In genomic region chrX:3094261-3094660, GRCh38 we compare ENCODE assay signal across 20 cellular contexts. TPM values are rescaled to one million over a fixed set of nuclear protein-coding genes. Genes with fewer than 3 reads are reported as not detected.
DNase-seq lines count a peak whose midpoint lies in the region; ATAC-seq and TF ChIP-seq lines count a peak whose summit lies in the region.
"Had no signal": no experiment of that assay in that cellular context is flagged by ENCODE, and none has a peak within 500 bp of the region (broad histone marks: within the 10 kb centered on the region; RNA-seq: fewer than 3 reads in every experiment).

No MANE protein-coding gene starts in this region.

- no peaks in the 10 kb centered on the region for H3K27me3 Mint-ChIP-seq in stimulated activated memory B cell treated with anti-CD40 and anti-IgM and Interleukin-4, amounts not matched to agents 10 μg/mL and 1 μg/mL and 100 μg/mL, for 72 hours

- no peak overlapping the region for H3K4me3 Mint-ChIP-seq in stimulated activated memory B cell treated with anti-CD40 and anti-IgM and Interleukin-4, amounts not matched to agents 10 μg/mL and 1 μg/mL and 100 μg/mL, for 72 hours
- H3K4me3 Mint-ChIP-seq: activated naive CD4-positive, alpha-beta T cell treated with anti-CD3 and anti-CD28 coated beads for 36 hours had no signal

- peak; percentile 95 for ATAC-seq in omental fat pad (ENCODE audit: low FRiP score)
- no peak for ATAC-seq in stimulated activated memory B cell treated with anti-CD40 and anti-IgM and Interleukin-4, amounts not matched to agents 10 μg/mL and 1 μg/mL and 100 μg/mL, for 72 hours

- no peak for TF ChIP-seq CTCF in omental fat pad (IDR thresholded peaks at IDR 0.05)

- DNase-seq in EH (ENCODE audit: low read depth) (peak; percentile 1), SW480 (ENCODE audit: low spot score) (peak; percentile 4), fibroblast of peridontal ligament (ENCODE audit: extremely low read depth) (peak; percentile 3), omental fat pad (ENCODE audit: low spot score) (no peak), NCI-H2227 (lab: John Stamatoyannopoulos, UW; ENCODE audit: unreplicated experiment) (no peak), NCI-H2196 treated with DMSO at 0.1 percent for 48 hours (lab: John Stamatoyannopoulos, UW; ENCODE audit: unreplicated experiment) (no peak), putamen (ENCODE audit: low spot score) (no peak)
- DNase-seq: activated naive CD4-positive, alpha-beta T cell treated with anti-CD3 and anti-CD28 coated beads for 36 hours; erythroblast; GF-D8; GM23248; hippocampal formation; IMR-90; MV-4-11; NCI-H2081; NCI-H526 treated with DMSO at 0.1 percent for 48 hours; nucleus accumbens; stimulated activated CD4-positive, alpha-beta T cell treated with anti-CD3 and anti-CD28 coated beads, Interleukin-4, amount 100 ng/mL, for 1 hour; substantia nigra had no signal

- H3K27ac Mint-ChIP-seq in stimulated activated memory B cell treated with anti-CD40 and anti-IgM and Interleukin-4, amounts not matched to agents 10 μg/mL and 1 μg/mL and 100 μg/mL, for 72 hours, result no peak overlapping the region
- H3K27ac Mint-ChIP-seq: activated naive CD4-positive, alpha-beta T cell treated with anti-CD3 and anti-CD28 coated beads for 36 hours had no signal

- H3K36me3 Mint-ChIP-seq in stimulated activated memory B cell treated with anti-CD40 and anti-IgM and Interleukin-4, amounts not matched to agents 10 μg/mL and 1 μg/mL and 100 μg/mL, for 72 hours, result no peaks in the 10 kb centered on the region

- peaks cover 8% of the 10 kb centered on the region for H3K9me3 Mint-ChIP-seq in stimulated activated memory B cell treated with anti-CD40 and anti-IgM and Interleukin-4, amounts not matched to agents 10 μg/mL and 1 μg/mL and 100 μg/mL, for 72 hours
- H3K9me3 Mint-ChIP-seq: activated naive CD4-positive, alpha-beta T cell treated with anti-CD3 and anti-CD28 coated beads for 36 hours had no signal

- H3K4me1 Mint-ChIP-seq in stimulated activated memory B cell treated with anti-CD40 and anti-IgM and Interleukin-4, amounts not matched to agents 10 μg/mL and 1 μg/mL and 100 μg/mL, for 72 hours, result no peaks in the 10 kb centered on the region

RNA-seq across cellular contexts. Expression of gene ARSF, which starts 53.0 kb away (rescaled TPM):
- not detected for total RNA-seq in omental fat pad
- total RNA-seq: activated naive CD4-positive, alpha-beta T cell treated with anti-CD3 and anti-CD28 coated beads for 36 hours; GM23248; IMR-90 had no signal

Comparison
In these comparisons a context has a peak if more than half of its experiments do, and no peak if none do; other contexts are left out.
1. DNase-seq: peak in EH (single experiment), SW480 (single experiment) and fibroblast of peridontal ligament (single experiment); none in omental fat pad (single experiment), NCI-H2227 (single experiment), NCI-H2196 treated with DMSO at 0.1 percent for 48 hours (single experiment) and putamen (single experiment).